8 cellular contexts compared by ENCODE assay signal in genomic region chr11:118870396-118871343, GRCh38. TPM values are rescaled to one million over a fixed set of nuclear protein-coding genes. Genes with fewer than 3 reads are reported as not detected.
A peak's percentile ranks its signal among the peaks of the same experiment; 100 is the strongest.
DNase-seq lines count a peak whose midpoint lies in the region; ATAC-seq and TF ChIP-seq lines count a peak whose summit lies in the region.

No MANE protein-coding gene starts in this region.

- no peaks in the 10 kb centered on the region for H3K36me3 ChIP-seq in left ventricle myocardium inferior
- no peaks in the 10 kb centered on the region for H3K36me3 ChIP-seq in rectal smooth muscle tissue (ENCODE audit: control insufficient read depth, insufficient read depth, low read length)

- H3K36me3 Mint-ChIP-seq in activated T-helper 1 cell treated with anti-CD3 and anti-CD28 coated beads, Interleukin-12 subunit alpha, Interleukin-12 subunit beta, Interleukin-2, Interleukin-4 antibody, amounts not matched to agents 30 ng/mL and 10 ng/mL and 1 ng/mL, durations not matched to agents 14 hours and 24 hours and 36 hours (ENCODE audit: low read depth) = peaks cover 2% of the 10 kb centered on the region

- H3K9ac ChIP-seq in rectal smooth muscle tissue (ENCODE audit: low read length) = no peak overlapping the region

- intact Hi-C loops in activated T-helper 1 cell treated with anti-CD3 and anti-CD28 coated beads, Interleukin-12 subunit alpha, Interleukin-12 subunit beta, Interleukin-2, Interleukin-4 antibody, amounts not matched to agents 30 ng/mL and 10 ng/mL and 1 ng/mL, durations not matched to agents 14 hours and 24 hours and 36 hours (cut with micrococcal nuclease) = loop anchor here (1.0 kb wide), 2 partner anchors 11 to 77 kb away; no protein-coding TSS in a partner anchor
- intact Hi-C loops in left ventricle myocardium inferior (cut with micrococcal nuclease) = no loop called here

- H3K4me1 Mint-ChIP-seq in activated T-helper 1 cell treated with anti-CD3 and anti-CD28 coated beads, Interleukin-12 subunit alpha, Interleukin-12 subunit beta, Interleukin-2, Interleukin-4 antibody, amounts not matched to agents 30 ng/mL and 10 ng/mL and 1 ng/mL, durations not matched to agents 14 hours and 24 hours and 36 hours (ENCODE audit: low read depth) = peaks cover 51% of the 10 kb centered on the region

- H3K4me1 ChIP-seq in left ventricle myocardium inferior (peaks cover 19% of the 10 kb centered on the region), rectal smooth muscle tissue (ENCODE audit: control insufficient read depth, insufficient read depth, low read length) (peaks cover 4% of the 10 kb centered on the region)

- H3K27me3 ChIP-seq in left ventricle myocardium inferior (ENCODE audit: low read depth) (no peaks in the 10 kb centered on the region), rectal smooth muscle tissue (ENCODE audit: control insufficient read depth, insufficient read depth, low read length) (no peaks in the 10 kb centered on the region)

- no peaks in the 10 kb centered on the region for H3K27me3 Mint-ChIP-seq in activated T-helper 1 cell treated with anti-CD3 and anti-CD28 coated beads, Interleukin-12 subunit alpha, Interleukin-12 subunit beta, Interleukin-2, Interleukin-4 antibody, amounts not matched to agents 30 ng/mL and 10 ng/mL and 1 ng/mL, durations not matched to agents 14 hours and 24 hours and 36 hours (ENCODE audit: insufficient read depth)

- ATAC-seq in GM18858 (IDR thresholded peaks at IDR 0.05; ENCODE audit: unreplicated experiment) (peak; percentile 74), HG03354 (IDR thresholded peaks at IDR 0.05; ENCODE audit: poor library complexity, severe bottlenecking, unreplicated experiment) (peak; percentile 89)

- peak overlapping the region; percentile 96 for H3K27ac Mint-ChIP-seq in activated T-helper 1 cell treated with anti-CD3 and anti-CD28 coated beads, Interleukin-12 subunit alpha, Interleukin-12 subunit beta, Interleukin-2, Interleukin-4 antibody, amounts not matched to agents 30 ng/mL and 10 ng/mL and 1 ng/mL, durations not matched to agents 14 hours and 24 hours and 36 hours

- peak overlapping the region; percentile 75 for H3K4me3 Mint-ChIP-seq in activated T-helper 1 cell treated with anti-CD3 and anti-CD28 coated beads, Interleukin-12 subunit alpha, Interleukin-12 subunit beta, Interleukin-2, Interleukin-4 antibody, amounts not matched to agents 30 ng/mL and 10 ng/mL and 1 ng/mL, durations not matched to agents 14 hours and 24 hours and 36 hours

- H3K9me3 Mint-ChIP-seq in activated T-helper 1 cell treated with anti-CD3 and anti-CD28 coated beads, Interleukin-12 subunit alpha, Interleukin-12 subunit beta, Interleukin-2, Interleukin-4 antibody, amounts not matched to agents 30 ng/mL and 10 ng/mL and 1 ng/mL, durations not matched to agents 14 hours and 24 hours and 36 hours = no peaks in the 10 kb centered on the region

- H3K27ac ChIP-seq in 22Rv1 (peak overlapping the region; percentile 99), left ventricle myocardium inferior (replicated peaks) (peak overlapping the region; percentile 87), rectal smooth muscle tissue (ENCODE audit: low read depth, low read length) (peak overlapping the region; percentile 54)

- H3K4me3 ChIP-seq in left ventricle myocardium inferior (peak overlapping the region; percentile 47), rectal smooth muscle tissue (ENCODE audit: low read length) (peak overlapping the region; percentile 48)

- DNase-seq in activated T-helper 1 cell treated with anti-CD3 and anti-CD28 coated beads, Interleukin-12 subunit alpha, Interleukin-12 subunit beta, Interleukin-2, Interleukin-4 antibody, amounts not matched to agents 30 ng/mL and 10 ng/mL and 1 ng/mL, durations not matched to agents 14 hours and 24 hours and 36 hours (ENCODE audit: low spot score) = no peak
- DNase-seq in left ventricle myocardium inferior (peak; percentile 52), 8988T (no peak), NCI-H187 (lab: John Stamatoyannopoulos, UW) (no peak)

- TF ChIP-seq CTCF in 22Rv1 (IDR thresholded peaks at IDR 0.05) = no peak
- TF ChIP-seq CTCF in left ventricle myocardium inferior (IDR thresholded peaks at IDR 0.05; ENCODE audit: borderline replicate concordance) = peak; percentile 23

- H3K9me3 ChIP-seq in left ventricle myocardium inferior (replicated peaks) = no peaks in the 10 kb centered on the region

RNA-seq across cellular contexts. Expression of gene CXCR5, which starts 13.0 kb away (rescaled TPM):
- 5.1 and 5.5 TPM in 2 replicates for total RNA-seq in activated T-helper 1 cell treated with anti-CD3 and anti-CD28 coated beads, Interleukin-12 subunit alpha, Interleukin-12 subunit beta, Interleukin-2, Interleukin-4 antibody, amounts not matched to agents 30 ng/mL and 10 ng/mL and 1 ng/mL, durations not matched to agents 14 hours and 24 hours and 36 hours
- not detected for total RNA-seq in left ventricle myocardium inferior

RNA-seq across cellular contexts. Expression of gene BCL9L, which starts 55.1 kb away (rescaled TPM):
- 27.3 and 32.4 TPM in 2 replicates for total RNA-seq in activated T-helper 1 cell treated with anti-CD3 and anti-CD28 coated beads, Interleukin-12 subunit alpha, Interleukin-12 subunit beta, Interleukin-2, Interleukin-4 antibody, amounts not matched to agents 30 ng/mL and 10 ng/mL and 1 ng/mL, durations not matched to agents 14 hours and 24 hours and 36 hours
- 43.8 TPM for total RNA-seq in left ventricle myocardium inferior
